In the genomic region with DNA sequence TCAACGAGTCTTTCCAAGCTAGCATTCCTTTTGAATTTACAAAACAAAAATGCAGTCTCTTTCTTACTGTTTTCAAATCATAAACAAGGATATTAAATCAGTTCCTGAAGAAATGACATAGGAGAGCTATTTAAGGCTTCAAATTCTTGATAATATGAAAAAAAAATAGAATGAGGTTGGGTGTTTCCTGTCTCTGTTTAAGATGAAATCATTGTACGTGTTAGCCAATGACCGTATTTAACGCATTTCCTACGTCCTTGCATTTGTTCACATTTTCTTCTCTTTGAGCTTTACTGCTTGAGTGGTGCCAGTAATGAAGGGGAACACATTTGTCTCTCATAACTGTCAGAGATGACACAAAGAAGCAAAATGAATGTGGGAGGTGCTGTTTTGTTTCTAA, we compare ENCODE assay signal across 1 cellular context.
TF ChIP-seq lines count a peak whose summit lies in the region.

No MANE protein-coding gene starts in this region.

TF ChIP-seq in GM23338, 12 proteins besides CTCF, POLR2A, EP300 and RAD21 (continued from another document):
- TF ChIP-seq, protein P1, sequence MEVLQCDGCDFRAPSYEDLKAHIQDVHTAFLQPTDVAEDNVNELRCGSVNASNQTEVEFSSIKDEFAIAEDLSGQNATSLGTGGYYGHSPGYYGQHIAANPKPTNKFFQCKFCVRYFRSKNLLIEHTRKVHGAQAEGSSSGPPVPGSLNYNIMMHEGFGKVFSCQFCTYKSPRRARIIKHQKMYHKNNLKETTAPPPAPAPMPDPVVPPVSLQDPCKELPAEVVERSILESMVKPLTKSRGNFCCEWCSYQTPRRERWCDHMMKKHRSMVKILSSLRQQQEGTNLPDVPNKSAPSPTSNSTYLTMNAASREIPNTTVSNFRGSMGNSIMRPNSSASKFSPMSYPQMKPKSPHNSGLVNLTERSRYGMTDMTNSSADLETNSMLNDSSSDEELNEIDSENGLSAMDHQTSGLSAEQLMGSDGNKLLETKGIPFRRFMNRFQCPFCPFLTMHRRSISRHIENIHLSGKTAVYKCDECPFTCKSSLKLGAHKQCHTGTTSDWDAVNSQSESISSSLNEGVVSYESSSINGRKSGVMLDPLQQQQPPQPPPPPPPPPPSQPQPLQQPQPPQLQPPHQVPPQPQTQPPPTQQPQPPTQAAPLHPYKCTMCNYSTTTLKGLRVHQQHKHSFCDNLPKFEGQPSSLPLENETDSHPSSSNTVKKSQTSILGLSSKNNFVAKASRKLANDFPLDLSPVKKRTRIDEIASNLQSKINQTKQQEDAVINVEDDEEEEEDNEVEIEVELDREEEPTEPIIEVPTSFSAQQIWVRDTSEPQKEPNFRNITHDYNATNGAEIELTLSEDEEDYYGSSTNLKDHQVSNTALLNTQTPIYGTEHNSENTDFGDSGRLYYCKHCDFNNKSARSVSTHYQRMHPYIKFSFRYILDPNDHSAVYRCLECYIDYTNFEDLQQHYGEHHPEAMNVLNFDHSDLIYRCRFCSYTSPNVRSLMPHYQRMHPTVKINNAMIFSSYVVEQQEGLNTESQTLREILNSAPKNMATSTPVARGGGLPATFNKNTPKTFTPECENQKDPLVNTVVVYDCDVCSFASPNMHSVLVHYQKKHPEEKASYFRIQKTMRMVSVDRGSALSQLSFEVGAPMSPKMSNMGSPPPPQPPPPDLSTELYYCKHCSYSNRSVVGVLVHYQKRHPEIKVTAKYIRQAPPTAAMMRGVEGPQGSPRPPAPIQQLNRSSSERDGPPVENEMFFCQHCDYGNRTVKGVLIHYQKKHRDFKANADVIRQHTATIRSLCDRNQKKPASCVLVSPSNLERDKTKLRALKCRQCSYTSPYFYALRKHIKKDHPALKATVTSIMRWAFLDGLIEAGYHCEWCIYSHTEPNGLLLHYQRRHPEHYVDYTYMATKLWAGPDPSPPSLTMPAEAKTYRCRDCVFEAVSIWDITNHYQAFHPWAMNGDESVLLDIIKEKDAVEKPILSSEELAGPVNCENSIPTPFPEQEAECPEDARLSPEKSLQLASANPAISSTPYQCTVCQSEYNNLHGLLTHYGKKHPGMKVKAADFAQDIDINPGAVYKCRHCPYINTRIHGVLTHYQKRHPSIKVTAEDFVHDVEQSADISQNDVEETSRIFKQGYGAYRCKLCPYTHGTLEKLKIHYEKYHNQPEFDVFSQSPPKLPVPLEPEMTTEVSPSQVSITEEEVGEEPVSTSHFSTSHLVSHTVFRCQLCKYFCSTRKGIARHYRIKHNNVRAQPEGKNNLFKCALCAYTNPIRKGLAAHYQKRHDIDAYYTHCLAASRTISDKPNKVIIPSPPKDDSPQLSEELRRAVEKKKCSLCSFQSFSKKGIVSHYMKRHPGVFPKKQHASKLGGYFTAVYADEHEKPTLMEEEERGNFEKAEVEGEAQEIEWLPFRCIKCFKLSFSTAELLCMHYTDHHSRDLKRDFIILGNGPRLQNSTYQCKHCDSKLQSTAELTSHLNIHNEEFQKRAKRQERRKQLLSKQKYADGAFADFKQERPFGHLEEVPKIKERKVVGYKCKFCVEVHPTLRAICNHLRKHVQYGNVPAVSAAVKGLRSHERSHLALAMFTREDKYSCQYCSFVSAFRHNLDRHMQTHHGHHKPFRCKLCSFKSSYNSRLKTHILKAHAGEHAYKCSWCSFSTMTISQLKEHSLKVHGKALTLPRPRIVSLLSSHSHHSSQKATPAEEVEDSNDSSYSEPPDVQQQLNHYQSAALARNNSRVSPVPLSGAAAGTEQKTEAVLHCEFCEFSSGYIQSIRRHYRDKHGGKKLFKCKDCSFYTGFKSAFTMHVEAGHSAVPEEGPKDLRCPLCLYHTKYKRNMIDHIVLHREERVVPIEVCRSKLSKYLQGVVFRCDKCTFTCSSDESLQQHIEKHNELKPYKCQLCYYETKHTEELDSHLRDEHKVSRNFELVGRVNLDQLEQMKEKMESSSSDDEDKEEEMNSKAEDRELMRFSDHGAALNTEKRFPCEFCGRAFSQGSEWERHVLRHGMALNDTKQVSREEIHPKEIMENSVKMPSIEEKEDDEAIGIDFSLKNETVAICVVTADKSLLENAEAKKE (CRISPR knock-in tag; IDR thresholded peaks at IDR 0.05) = no peak
- no peak for TF ChIP-seq POLR2AphosphoS5 (IDR thresholded peaks at IDR 0.05; ENCODE audit: low read depth)
- no peak for TF ChIP-seq NANOG (IDR thresholded peaks at IDR 0.05; ENCODE audit: borderline replicate concordance)
- no peak for TF ChIP-seq JUNB (IDR thresholded peaks at IDR 0.05; ENCODE audit: unreplicated experiment)
- no peak for TF ChIP-seq EZH2phosphoT487 (IDR thresholded peaks at IDR 0.05; ENCODE audit: unreplicated experiment)
- TF ChIP-seq, protein P2, sequence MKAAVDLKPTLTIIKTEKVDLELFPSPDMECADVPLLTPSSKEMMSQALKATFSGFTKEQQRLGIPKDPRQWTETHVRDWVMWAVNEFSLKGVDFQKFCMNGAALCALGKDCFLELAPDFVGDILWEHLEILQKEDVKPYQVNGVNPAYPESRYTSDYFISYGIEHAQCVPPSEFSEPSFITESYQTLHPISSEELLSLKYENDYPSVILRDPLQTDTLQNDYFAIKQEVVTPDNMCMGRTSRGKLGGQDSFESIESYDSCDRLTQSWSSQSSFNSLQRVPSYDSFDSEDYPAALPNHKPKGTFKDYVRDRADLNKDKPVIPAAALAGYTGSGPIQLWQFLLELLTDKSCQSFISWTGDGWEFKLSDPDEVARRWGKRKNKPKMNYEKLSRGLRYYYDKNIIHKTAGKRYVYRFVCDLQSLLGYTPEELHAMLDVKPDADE (IDR thresholded peaks at IDR 0.05) = no peak
- TF ChIP-seq ZNF331 (CRISPR knock-in tag; IDR thresholded peaks at IDR 0.05; ENCODE audit: low read depth) = no peak
